Comparison of ENCODE assay signal across 24 cellular contexts in genomic region chrX:141221611-141222010, GRCh38. TPM values are rescaled to one million over a fixed set of nuclear protein-coding genes. Genes with fewer than 3 reads are reported as not detected.
"Had no signal": no experiment of that assay in that cellular context is flagged by ENCODE, and none has a peak within 500 bp of the region (broad histone marks: within the 10 kb centered on the region; RNA-seq: fewer than 3 reads in every experiment).

No MANE protein-coding gene starts in this region.

- H3K4me3 ChIP-seq: esophagus squamous epithelium, left lung, lung, transverse colon had no signal

- DNase-seq: activated CD4-positive, alpha-beta T cell treated with anti-CD3 and anti-CD28 coated beads, Interleukin-2, amount 10 ng/mL, durations not matched to agents 24 days and 14 days; activated CD8-positive, alpha-beta memory T cell treated with anti-CD3 and anti-CD28 coated beads, Interleukin-2, amount 10 ng/mL, durations not matched to agents 7 days and 5 days; activated CD8-positive, alpha-beta T cell treated with anti-CD3 and anti-CD28 coated beads for 36 hours; activated gamma-delta T cell; activated naive CD4-positive, alpha-beta T cell treated with anti-CD3 and anti-CD28 coated beads, Interleukin-2, amount 50 U/mL, for 16 hours; activated T-cell treated with anti-CD3 and anti-CD28 coated beads for 4 hours; anterior cingulate cortex; esophagus squamous epithelium; kidney; left lung; naive thymus-derived CD4-positive, alpha-beta T cell; occipital lobe; small intestine; stimulated activated CD4-positive, alpha-beta T cell treated with anti-CD3 and anti-CD28 coated beads, Interleukin-15, amount 100 ng/mL, for 24 hours; transverse colon had no signal

- H3K4me1 ChIP-seq: esophagus squamous epithelium, left lung, transverse colon had no signal

- H3K27me3 ChIP-seq: esophagus squamous epithelium, left lung, transverse colon had no signal

- H3K27ac ChIP-seq: esophagus squamous epithelium, left lung, transverse colon, VCaP had no signal

- ATAC-seq: activated CD4-positive, CD25-positive, alpha-beta regulatory T cell treated with anti-CD3 and anti-CD28 coated beads, Interleukin-2, amount 50 U/mL, for 24 hours; activated CD8-positive, alpha-beta memory T cell treated with anti-CD3 and anti-CD28 coated beads, Interleukin-2, amount 10 ng/mL, durations not matched to agents 7 days and 5 days; activated CD8-positive, alpha-beta T cell treated with anti-CD3 and anti-CD28 coated beads for 36 hours; left lung; naive thymus-derived CD4-positive, alpha-beta T cell; sciatic nerve; stimulated activated memory B cell treated with anti-CD40 and anti-IgM and Interleukin-4, amounts not matched to agents 10 μg/mL and 1 μg/mL and 100 μg/mL, for 72 hours had no signal

- H3K9me3 ChIP-seq: esophagus squamous epithelium, left lung, transverse colon had no signal

- H3K36me3 ChIP-seq: esophagus squamous epithelium, left lung, transverse colon had no signal

RNA-seq across cellular contexts. Expression of gene SPANXC, which starts 20.7 kb away (rescaled TPM):
- total RNA-seq: activated CD4-positive, alpha-beta T cell treated with anti-CD3 and anti-CD28 coated beads, Interleukin-2, amount 10 ng/mL, durations not matched to agents 24 days and 14 days; activated CD8-positive, alpha-beta memory T cell treated with anti-CD3 and anti-CD28 coated beads, Interleukin-2, amount 10 ng/mL, durations not matched to agents 7 days and 5 days; activated CD8-positive, alpha-beta T cell treated with anti-CD3 and anti-CD28 coated beads for 36 hours; esophagus squamous epithelium; glomerular endothelial cell; kidney; left lung; lung; naive thymus-derived CD4-positive, alpha-beta T cell; neural crest cell; occipital lobe; sciatic nerve; T-helper 2 cell treated with Interferon-gamma antibody and Interleukin-4, amounts not matched to agents 100 ng/mL and 5 ng/mL, for 36 hours; temporal lobe; transverse colon had no signal
- polyA plus RNA-seq: lung; naive thymus-derived CD4-positive, alpha-beta T cell; small intestine had no signal
